Comparison of ENCODE assay signal across 12 cellular contexts in the genomic region with DNA sequence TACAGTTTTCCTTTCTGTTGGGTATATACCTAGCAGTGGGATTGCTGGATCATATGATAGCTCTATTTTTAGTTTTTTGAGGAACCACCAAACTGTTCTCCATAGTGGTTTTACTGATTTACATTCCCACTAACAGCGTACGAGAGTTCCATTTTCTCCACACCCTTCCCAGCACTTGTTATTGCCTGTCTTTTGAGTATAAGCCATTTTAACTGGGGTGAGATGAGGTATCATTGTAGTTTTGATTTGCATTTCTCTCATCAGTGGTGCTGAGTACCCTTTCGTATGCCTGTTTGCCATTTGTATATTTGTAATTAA. TPM values are rescaled to one million over a fixed set of nuclear protein-coding genes. Genes with fewer than 3 reads are reported as not detected.
DNase-seq lines count a peak whose midpoint lies in the region; ATAC-seq and TF ChIP-seq lines count a peak whose summit lies in the region.
"Had no signal": no experiment of that assay in that cellular context is flagged by ENCODE, and none has a peak within 500 bp of the region (broad histone marks: within the 10 kb centered on the region; RNA-seq: fewer than 3 reads in every experiment).

No MANE protein-coding gene starts in this region.

- H3K27ac Mint-ChIP-seq in activated CD4-positive, alpha-beta T cell treated with anti-CD3 and anti-CD28 coated beads for 36 hours, result peak overlapping the region; percentile 82
- H3K27ac Mint-ChIP-seq in central memory CD8-positive, alpha-beta T cell (ENCODE audit: low read depth), result peak overlapping the region; percentile 90
- peak overlapping the region; percentile 75 to 92 for H3K27ac Mint-ChIP-seq in stimulated activated naive CD8-positive, alpha-beta T cell treated with anti-CD3 and anti-CD28 coated beads, Interleukin-15, amount 100 ng/mL, for 72 hours

- H3K36me3 Mint-ChIP-seq in activated CD4-positive, alpha-beta T cell treated with anti-CD3 and anti-CD28 coated beads for 36 hours (ENCODE audit: low read depth), result peaks cover 18% of the 10 kb centered on the region
- peaks cover 22% of the 10 kb centered on the region for H3K36me3 Mint-ChIP-seq in central memory CD8-positive, alpha-beta T cell (ENCODE audit: insufficient read depth)

- H3K79me2 ChIP-seq in OCI-LY1 (ENCODE audit: insufficient read depth, low read length), result peaks cover 50% of the 10 kb centered on the region

- H2AFZ ChIP-seq in OCI-LY1 (ENCODE audit: low read length), result no peak overlapping the region

- CTCF ChIA-PET in activated CD4-positive, alpha-beta T cell treated with anti-CD3 and anti-CD28 coated beads for 36 hours (lab: Charles Lee), result interaction anchor here (1.0 to 1.2 kb wide), 2 partner anchors 12 to 13 kb away, joined by 3 to 4 read pairs; no protein-coding TSS in a partner anchor

- POLR2A ChIA-PET in activated CD4-positive, alpha-beta T cell treated with anti-CD3 and anti-CD28 coated beads for 36 hours (lab: Charles Lee), result no interaction called here

- peaks cover 2% of the 10 kb centered on the region for H3K9me3 Mint-ChIP-seq in activated CD4-positive, alpha-beta T cell treated with anti-CD3 and anti-CD28 coated beads for 36 hours (ENCODE audit: low read depth)
- no peaks in the 10 kb centered on the region for H3K9me3 Mint-ChIP-seq in central memory CD8-positive, alpha-beta T cell
- no peaks in the 10 kb centered on the region for H3K9me3 Mint-ChIP-seq in stimulated activated naive CD8-positive, alpha-beta T cell treated with anti-CD3 and anti-CD28 coated beads, Interleukin-15, amount 100 ng/mL, for 72 hours

- peak overlapping the region; percentile 98 for H3K27ac ChIP-seq in OCI-LY1 (ENCODE audit: low read depth, low read length, poor library complexity, severe bottlenecking)
- H3K27ac ChIP-seq: cardiac muscle cell had no signal

- no peaks in the 10 kb centered on the region for H3K27me3 ChIP-seq in OCI-LY1 (ENCODE audit: insufficient read depth, low read length)
- H3K27me3 ChIP-seq: cardiac muscle cell had no signal

- H4K20me1 ChIP-seq in OCI-LY1 (ENCODE audit: insufficient read depth, low read length), result no peaks in the 10 kb centered on the region

- peaks cover 46% of the 10 kb centered on the region for H3K4me1 Mint-ChIP-seq in activated CD4-positive, alpha-beta T cell treated with anti-CD3 and anti-CD28 coated beads for 36 hours
- H3K4me1 Mint-ChIP-seq in central memory CD8-positive, alpha-beta T cell, result peaks cover 35% of the 10 kb centered on the region
- peaks cover 28% of the 10 kb centered on the region for H3K4me1 Mint-ChIP-seq in stimulated activated naive CD8-positive, alpha-beta T cell treated with anti-CD3 and anti-CD28 coated beads, Interleukin-15, amount 100 ng/mL, for 72 hours

- peaks cover 9% of the 10 kb centered on the region for H3F3A ChIP-seq in OCI-LY1 (ENCODE audit: insufficient read depth, low read length)

- no peak for ATAC-seq in activated CD4-positive, alpha-beta T cell treated with anti-CD3 and anti-CD28 coated beads for 36 hours
- no peak for ATAC-seq in central memory CD8-positive, alpha-beta T cell (replicated peaks; ENCODE audit: extremely low read depth, poor library complexity, severe bottlenecking)
- no peak for ATAC-seq in stimulated activated naive CD8-positive, alpha-beta T cell treated with anti-CD3 and anti-CD28 coated beads, Interleukin-15, amount 100 ng/mL, for 72 hours
- ATAC-seq in HG02571 (IDR thresholded peaks at IDR 0.05; ENCODE audit: unreplicated experiment), result no peak

- no peaks in the 10 kb centered on the region for H3K9me2 ChIP-seq in OCI-LY1 (ENCODE audit: low read depth, low read length)

- TF ChIP-seq CTCF in OCI-LY1 (IDR thresholded peaks at IDR 0.05; ENCODE audit: low read length) (no peak), foreskin fibroblast (IDR thresholded peaks at IDR 0.05; ENCODE audit: low read depth, low read length) (no peak)

- H3K4me1 ChIP-seq in OCI-LY1 (ENCODE audit: insufficient read depth, low read length, severe bottlenecking), result peaks cover 88% of the 10 kb centered on the region

- no peaks in the 10 kb centered on the region for H3K27me3 Mint-ChIP-seq in activated CD4-positive, alpha-beta T cell treated with anti-CD3 and anti-CD28 coated beads for 36 hours
- no peaks in the 10 kb centered on the region for H3K27me3 Mint-ChIP-seq in central memory CD8-positive, alpha-beta T cell
- H3K27me3 Mint-ChIP-seq in stimulated activated naive CD8-positive, alpha-beta T cell treated with anti-CD3 and anti-CD28 coated beads, Interleukin-15, amount 100 ng/mL, for 72 hours, result no peaks in the 10 kb centered on the region

- H3K4me2 ChIP-seq in OCI-LY1 (ENCODE audit: low read length), result no peak overlapping the region

- H3K4me3 ChIP-seq in OCI-LY1 (ENCODE audit: low read depth, low read length, poor library complexity, severe bottlenecking), result peak overlapping the region; percentile 58
- no peak overlapping the region for H3K4me3 ChIP-seq in foreskin fibroblast (ENCODE audit: low read depth in 1 of 2, low read length in 2 of 2)
- H3K4me3 ChIP-seq: cardiac muscle cell had no signal

- peak overlapping the region; percentile 47 for H3K4me3 Mint-ChIP-seq in activated CD4-positive, alpha-beta T cell treated with anti-CD3 and anti-CD28 coated beads for 36 hours
- peak overlapping the region; percentile 85 for H3K4me3 Mint-ChIP-seq in central memory CD8-positive, alpha-beta T cell
- H3K4me3 Mint-ChIP-seq in stimulated activated naive CD8-positive, alpha-beta T cell treated with anti-CD3 and anti-CD28 coated beads, Interleukin-15, amount 100 ng/mL, for 72 hours, result peak overlapping the region; percentile 48 to 57

- no peaks in the 10 kb centered on the region for H3K9me3 ChIP-seq in OCI-LY1 (ENCODE audit: low read length)

- no peak overlapping the region for H3K9ac ChIP-seq in OCI-LY1 (ENCODE audit: low read length)

- intact Hi-C loops in activated CD4-positive, alpha-beta T cell treated with anti-CD3 and anti-CD28 coated beads for 36 hours (cut with DNase I, micrococcal nuclease), result loop anchor here (5.0 to 10.0 kb wide), 4 partner anchors 193 to 940 kb away; partner anchors contain the start of genes CRLF3 (in 2 of the 2), CPD (in 1 of the 2) and RNF135 (in 1 of the 2)

- DNase-seq in activated CD4-positive, alpha-beta T cell treated with anti-CD3 and anti-CD28 coated beads for 36 hours, result no peak
- no peak for DNase-seq in activated CD4-positive, alpha-beta T cell treated with anti-CD3 and anti-CD28 coated beads for 1 hour
- no peak for DNase-seq in central memory CD8-positive, alpha-beta T cell (ENCODE audit: low spot score in 2 of 2)
- DNase-seq in stimulated activated naive CD8-positive, alpha-beta T cell treated with anti-CD3 and anti-CD28 coated beads, Interleukin-15, amount 100 ng/mL, for 72 hours, result no peak
- no peak for DNase-seq in GDM1 (lab: John Stamatoyannopoulos, UW)
- DNase-seq in foreskin fibroblast, result no peak
- DNase-seq: activated CD8-positive, alpha-beta memory T cell treated with anti-CD3 and anti-CD28 coated beads, Interleukin-2, amount 50 U/mL, for 48 hours; DMS79 treated with DMSO at 0.1 percent for 48 hours; NCI-H1105 had no signal

- peaks cover 23% of the 10 kb centered on the region for H3K36me3 ChIP-seq in OCI-LY1 (ENCODE audit: insufficient read depth, low read length)
- H3K36me3 ChIP-seq: cardiac muscle cell had no signal

RNA-seq across cellular contexts. Expression of gene EVI2B, which starts 0.9 kb away (rescaled TPM):
- total RNA-seq in activated CD4-positive, alpha-beta T cell treated with anti-CD3 and anti-CD28 coated beads for 36 hours, result 10 to 100 TPM; 10.3 to 14.8 TPM
- total RNA-seq: cardiac muscle cell had no signal

RNA-seq across cellular contexts. Expression of gene EVI2A, which starts 6.7 kb away (rescaled TPM):
- 10 to 100 TPM; 16.9 to 18.2 TPM for total RNA-seq in activated CD4-positive, alpha-beta T cell treated with anti-CD3 and anti-CD28 coated beads for 36 hours
- total RNA-seq: cardiac muscle cell had no signal

RNA-seq across cellular contexts. Expression of gene OMG, which starts 17.7 kb away (rescaled TPM):
- total RNA-seq in activated CD4-positive, alpha-beta T cell treated with anti-CD3 and anti-CD28 coated beads for 36 hours, result under 1 TPM; 0.23 to 0.25 TPM
- total RNA-seq: cardiac muscle cell had no signal
